In the genomic region with DNA sequence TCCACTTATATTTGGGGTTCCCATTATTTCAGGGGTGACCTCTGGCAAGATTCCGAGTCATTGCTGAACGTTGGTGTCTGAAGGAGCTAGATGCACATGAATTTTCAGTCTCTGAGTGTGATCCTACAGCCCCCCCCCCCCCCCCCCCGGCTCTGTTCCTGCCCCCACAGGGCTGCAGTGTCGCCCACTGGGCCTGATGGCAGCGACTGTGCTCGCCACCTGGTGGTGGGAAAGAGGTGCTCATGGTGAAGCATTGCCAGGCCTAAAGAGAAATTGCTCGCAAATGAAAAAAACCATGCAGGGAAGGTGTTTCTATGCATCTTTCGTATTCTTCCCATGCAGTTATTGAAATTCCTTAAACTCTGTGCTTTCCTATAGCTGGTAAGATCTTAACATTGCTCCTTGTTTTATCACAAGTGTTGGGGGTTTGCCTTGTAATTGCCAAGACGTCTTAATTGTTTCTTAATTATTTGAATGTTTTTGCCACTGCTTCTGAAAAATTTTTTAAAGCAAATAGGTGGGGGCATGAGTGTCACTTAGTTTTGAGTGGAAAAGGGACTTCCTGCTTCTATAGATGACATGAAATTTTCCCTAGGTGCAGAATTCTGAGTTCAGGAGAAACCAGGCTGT, we compare ENCODE assay signal across 8 cellular contexts.
A peak's percentile ranks its signal among the peaks of the same experiment; 100 is the strongest.
DNase-seq lines count a peak whose midpoint lies in the region; ATAC-seq and TF ChIP-seq lines count a peak whose summit lies in the region.

No MANE protein-coding gene starts in this region.

- H3K36me3 Mint-ChIP-seq in brain = no peaks in the 10 kb centered on the region

- DNase-seq in COLO668 (lab: John Stamatoyannopoulos, UW; ENCODE audit: unreplicated experiment) (peak; percentile 53), HPDE6-E6E7 (ENCODE audit: extremely low spot score) (peak; percentile 51), T follicular helper cell (ENCODE audit: low read depth) (peak; percentile 7), left kidney (ENCODE audit: low read depth, low spot score) (peak; percentile 78)
- peak; percentile 2 for DNase-seq in stimulated activated CD8-positive, alpha-beta memory T cell treated with anti-CD3 and anti-CD28 coated beads, Interleukin-12 subunit alpha, Interleukin-12 subunit beta, amount 100 ng/mL, for 24 hours (ENCODE audit: extremely low read depth)

- ATAC-seq in GM19328 (IDR thresholded peaks at IDR 0.05; ENCODE audit: unreplicated experiment) (peak; percentile 59), GM18870 (IDR thresholded peaks at IDR 0.05; ENCODE audit: unreplicated experiment) (no peak)

- H3K27me3 Mint-ChIP-seq in brain = no peaks in the 10 kb centered on the region

- peak overlapping the region in 1 of 5 experiments; percentile 36 for H3K27ac Mint-ChIP-seq in brain

- H3K4me1 Mint-ChIP-seq in brain = peaks cover 9% of the 10 kb centered on the region

- no peaks in the 10 kb centered on the region for H3K9me3 Mint-ChIP-seq in brain

- TF ChIP-seq CTCF in brain (conservative IDR thresholded peaks at IDR 0.05) = peak; percentile 68 to 88

- no peak overlapping the region for H3K4me3 Mint-ChIP-seq in brain

Comparison
In these comparisons a context has a peak if more than half of its experiments do, and no peak if none do; other contexts are left out.
1. DNase-seq: peak in every context shown above with its lines; median percentile 78 in left kidney; 53 in COLO668; 51 in HPDE6-E6E7; 7 in T follicular helper cell; 2 in stimulated activated CD8-positive, alpha-beta memory T cell treated with anti-CD3 and anti-CD28 coated beads, Interleukin-12 subunit alpha, Interleukin-12 subunit beta, amount 100 ng/mL, for 24 hours.